Comparison of ENCODE assay signal across 15 cellular contexts in the genomic region with DNA sequence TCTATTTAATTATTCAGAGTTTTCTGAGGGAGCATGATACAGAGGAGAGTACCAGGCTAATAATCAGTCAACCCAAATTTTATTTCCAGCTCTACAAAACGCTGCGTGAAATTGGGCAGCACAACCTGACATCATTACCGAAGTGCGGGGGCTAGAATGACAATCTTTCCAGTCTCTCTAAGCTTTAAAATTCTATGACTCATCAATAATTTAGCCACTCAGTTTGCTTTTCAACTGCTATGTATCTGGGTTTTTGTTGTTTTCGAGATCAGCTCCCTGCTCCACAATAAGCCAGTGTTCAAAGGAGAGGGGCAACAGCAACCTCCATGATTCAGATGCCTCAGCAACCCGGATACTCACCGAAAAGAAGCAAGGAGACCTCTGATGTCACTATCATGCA. TPM values are rescaled to one million over a fixed set of nuclear protein-coding genes. Genes with fewer than 3 reads are reported as not detected.
DNase-seq lines count a peak whose midpoint lies in the region; ATAC-seq and TF ChIP-seq lines count a peak whose summit lies in the region.
"Had no signal": no experiment of that assay in that cellular context is flagged by ENCODE, and none has a peak within 500 bp of the region (broad histone marks: within the 10 kb centered on the region; RNA-seq: fewer than 3 reads in every experiment).

No MANE protein-coding gene starts in this region.

- H3K4me1 ChIP-seq in cardiac muscle cell (ENCODE audit: low read depth) = peaks cover 7% of the 10 kb centered on the region
- peaks cover 22% of the 10 kb centered on the region for H3K4me1 ChIP-seq in osteoblast (ENCODE audit: insufficient read depth, low read length)
- H3K4me1 ChIP-seq in upper lobe of right lung = peaks cover 54% of the 10 kb centered on the region
- H3K4me1 ChIP-seq: parathyroid adenoma had no signal

- peaks cover 73% of the 10 kb centered on the region for H3K79me2 ChIP-seq in osteoblast (ENCODE audit: insufficient read depth, low read length)

- H2AFZ ChIP-seq in osteoblast (ENCODE audit: low read length) = no peak overlapping the region
- H2AFZ ChIP-seq: parathyroid adenoma had no signal

- H3K27me3 ChIP-seq in cardiac muscle cell (no peaks in the 10 kb centered on the region), dorsolateral prefrontal cortex (no peaks in the 10 kb centered on the region), osteoblast (ENCODE audit: insufficient read depth, low read length) (no peaks in the 10 kb centered on the region), upper lobe of right lung (no peaks in the 10 kb centered on the region)

- H3K4me2 ChIP-seq in osteoblast (ENCODE audit: insufficient read depth, low read length) = peak overlapping the region; percentile 5
- H3K4me2 ChIP-seq: KMS-11 had no signal

- intact Hi-C loops in cardiac septum (cut with DNase I) = no loop called here
- intact Hi-C loops in dorsolateral prefrontal cortex (cut with DNase I) = no loop called here
- intact Hi-C loops in upper lobe of right lung (cut with DNase I) = no loop called here

- no peaks in the 10 kb centered on the region for H3K36me3 ChIP-seq in cardiac muscle cell
- no peaks in the 10 kb centered on the region for H3K36me3 ChIP-seq in osteoblast (ENCODE audit: insufficient read depth, low read length)
- H3K36me3 ChIP-seq in upper lobe of right lung = no peaks in the 10 kb centered on the region

- H3K4me3 ChIP-seq in cardiac muscle cell (no peak overlapping the region), dorsolateral prefrontal cortex (peak overlapping the region in 34 of 59 donors; percentile 1 to 41 (median 18)), osteoblast (ENCODE audit: insufficient read depth, low read length) (no peak overlapping the region), upper lobe of right lung (no peak overlapping the region)

- TF ChIP-seq CTCF in cardiac muscle cell (IDR thresholded peaks at IDR 0.05; ENCODE audit: low read depth, low read length) (no peak), dorsolateral prefrontal cortex (IDR thresholded peaks at IDR 0.05 in 54 of 56, conservative IDR thresholded peaks at IDR 0.05 in 2 of 56; ENCODE audit: low read depth in 1 of 56, partially characterized antibody in 56 of 56) (no peak), osteoblast (IDR thresholded peaks at IDR 0.05; ENCODE audit: extremely low read depth, low read depth, low read length) (no peak), upper lobe of right lung (IDR thresholded peaks at IDR 0.05) (no peak)

- DNase-seq in cardiac muscle cell (ENCODE audit: low read depth in 1 of 2, low spot score in 1 of 2) (no peak), cardiac septum (ENCODE audit: low spot score) (no peak), dorsolateral prefrontal cortex (no peak), osteoblast (ENCODE audit: insufficient read length, low spot score, missing footprints) (no peak), upper lobe of right lung (no peak), DMS79 (lab: John Stamatoyannopoulos, UW) (no peak), dermis blood vessel endothelial cell (no peak)
- DNase-seq: activated naive CD8-positive, alpha-beta T cell treated with anti-CD3 and anti-CD28 coated beads for 36 hours; COR-L47; NCI-H1436 treated with DMSO at 0.1 percent for 48 hours; NCI-H510A; OCI-M1 had no signal

- no peaks in the 10 kb centered on the region for H3K9me3 ChIP-seq in cardiac muscle cell (ENCODE audit: low read depth)
- H3K9me3 ChIP-seq in osteoblast (ENCODE audit: low read depth, low read length) = peaks cover 2% of the 10 kb centered on the region
- no peaks in the 10 kb centered on the region for H3K9me3 ChIP-seq in upper lobe of right lung

- peak overlapping the region; percentile 83 for H3K27ac ChIP-seq in cardiac muscle cell
- H3K27ac ChIP-seq in dorsolateral prefrontal cortex = peak overlapping the region; percentile 39 to 100 (median 95)
- H3K27ac ChIP-seq in osteoblast (ENCODE audit: low read depth, low read length) = no peak overlapping the region
- peak overlapping the region; percentile 48 for H3K27ac ChIP-seq in upper lobe of right lung
- H3K27ac ChIP-seq: KMS-11, parathyroid adenoma had no signal

- no peaks in the 10 kb centered on the region for H4K20me1 ChIP-seq in osteoblast (ENCODE audit: insufficient read depth, low read length)

- no peak for ATAC-seq in upper lobe of right lung
- no peak for ATAC-seq in HG02571 (IDR thresholded peaks at IDR 0.05; ENCODE audit: unreplicated experiment)

RNA-seq across cellular contexts. Expression of gene SORT1, which starts 13.9 kb away (rescaled TPM):
- 25.0 and 25.9 TPM in 2 replicates for total RNA-seq in cardiac muscle cell
- 27.6 and 35.8 TPM in 2 replicates for polyA plus RNA-seq in cardiac muscle cell
- 184 TPM for total RNA-seq in cardiac septum
- 100 to 1,000 TPM; 214 to 579 (median 329) TPM for total RNA-seq in dorsolateral prefrontal cortex
- total RNA-seq in osteoblast = 45.1 and 48.5 TPM in 2 replicates
- total RNA-seq in upper lobe of right lung = 183 TPM
- 16.7 and 17.4 TPM in 2 replicates for total RNA-seq in dermis blood vessel endothelial cell

RNA-seq across cellular contexts. Expression of gene PSMA5, which starts 42.4 kb away (rescaled TPM):
- total RNA-seq in cardiac muscle cell (23.9 and 24.8 TPM in 2 replicates), cardiac septum (60.7 TPM), dorsolateral prefrontal cortex (10 to 100 TPM; 25.5 to 74.2 (median 56.7) TPM), osteoblast (41.5 and 45.6 TPM in 2 replicates), upper lobe of right lung (67.8 TPM), dermis blood vessel endothelial cell (45.3 and 55.1 TPM in 2 replicates)
- 96.6 and 103 TPM in 2 replicates for polyA plus RNA-seq in cardiac muscle cell

Comparison
In these comparisons a context has a peak if more than half of its experiments do, and no peak if none do; other contexts are left out.
1. H3K4me3 ChIP-seq: peak in dorsolateral prefrontal cortex (34 of 59); none in cardiac muscle cell (single experiment), osteoblast (single experiment) and upper lobe of right lung (single experiment).